In genomic region chr11:119340335-119341221, GRCh38 we compare ENCODE assay signal across 9 cellular contexts. TPM values are rescaled to one million over a fixed set of nuclear protein-coding genes. Genes with fewer than 3 reads are reported as not detected.
DNase-seq lines count a peak whose midpoint lies in the region; ATAC-seq and TF ChIP-seq lines count a peak whose summit lies in the region.
"Had no signal": no experiment of that assay in that cellular context is flagged by ENCODE, and none has a peak within 500 bp of the region (broad histone marks: within the 10 kb centered on the region; RNA-seq: fewer than 3 reads in every experiment).

A gene with protein sequence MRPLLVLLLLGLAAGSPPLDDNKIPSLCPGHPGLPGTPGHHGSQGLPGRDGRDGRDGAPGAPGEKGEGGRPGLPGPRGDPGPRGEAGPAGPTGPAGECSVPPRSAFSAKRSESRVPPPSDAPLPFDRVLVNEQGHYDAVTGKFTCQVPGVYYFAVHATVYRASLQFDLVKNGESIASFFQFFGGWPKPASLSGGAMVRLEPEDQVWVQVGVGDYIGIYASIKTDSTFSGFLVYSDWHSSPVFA (minus strand): TSS chr11:119340883. CDS start chr11:119340397, 486 bp downstream.

- no peaks in the 10 kb centered on the region for H3K9me3 ChIP-seq in SJSA1 (replicated peaks)

- TF ChIP-seq CTCF in AG04449 (IDR thresholded peaks at IDR 0.05; ENCODE audit: insufficient read depth, low read length, missing control alignments) (no peak), nephron (IDR thresholded peaks at IDR 0.05; ENCODE audit: unreplicated experiment in 3 of 3) (no peak)

- H3K36me3 ChIP-seq in SJSA1 = peaks cover 17% of the 10 kb centered on the region

- CTCF ChIA-PET in AG04449 (lab: Yijun Ruan, JAX) = interaction anchor here (0.7 to 14.1 kb wide), 38 partner anchors 9 to 255 kb away, joined by 3 to 358 read pairs (median 4); partner anchors contain the start of genes CBL, DPAGT1, HMBS and MCAM

- DNase-seq in AG04449 (ENCODE audit: low read depth, low spot score) = no peak
- DNase-seq in SJSA1 (ENCODE audit: low read depth in 1 of 2, low spot score in 2 of 2) = no peak
- peak; percentile 69 for DNase-seq in foreskin melanocyte
- DNase-seq in NCI-H1417 treated with DMSO at 0.1 percent for 48 hours (lab: John Stamatoyannopoulos, UW) = no peak
- DNase-seq in NCI-H345 (lab: John Stamatoyannopoulos, UW) = no peak
- DNase-seq: NCI-H2029 treated with DMSO at 0.1 percent for 48 hours had no signal

- H3K4me3 Mint-ChIP-seq in nephron = peak within 1 kb of the TSS; percentile 56 to 73 (median 66)

- no peaks in the 10 kb centered on the region for H3K27me3 ChIP-seq in SJSA1 (replicated peaks)

- no peak for ATAC-seq in HG02840 (IDR thresholded peaks at IDR 0.05; ENCODE audit: low FRiP score, unreplicated experiment)
- no peak for ATAC-seq in GM21529 (IDR thresholded peaks at IDR 0.05; ENCODE audit: unreplicated experiment)

- peaks cover 42% of the 10 kb centered on the region for H3K4me1 ChIP-seq in SJSA1 (replicated peaks)

- H3K4me1 Mint-ChIP-seq in nephron = peaks cover 44% of the 10 kb centered on the region

- H3K36me3 Mint-ChIP-seq in nephron (ENCODE audit: low read depth) = no peaks in the 10 kb centered on the region

- H3K27ac ChIP-seq in SJSA1 = no peak within 1 kb of the TSS

- H3K4me3 ChIP-seq in AG04449 (ENCODE audit: low read depth, low read length) = peak within 1 kb of the TSS; percentile 59
- peak within 1 kb of the TSS; percentile 35 for H3K4me3 ChIP-seq in SJSA1

- peak within 1 kb of the TSS in 2 of 3 experiments; percentile 20 to 80 for H3K27ac Mint-ChIP-seq in nephron

- peaks cover 54% of the 10 kb centered on the region for H3K27me3 Mint-ChIP-seq in nephron (ENCODE audit: low read depth)

- POLR2A ChIA-PET in AG04449 (lab: Yijun Ruan, JAX) = interaction anchor here (0.5 to 0.7 kb wide), 2 partner anchors 92 to 134 kb away, joined by 3 read pairs; no protein-coding TSS in a partner anchor

- no peaks in the 10 kb centered on the region for H3K9me3 Mint-ChIP-seq in nephron

RNA-seq across cellular contexts. Expression of the gene that starts here (rescaled TPM):
- total RNA-seq in SJSA1 (2014; rRNA removed; shearing (Covaris generic)) = 0.11 TPM in 1 of 2 replicates, not detected in the other
